ENCODE assay signal across 38 cellular contexts in the genomic region with DNA sequence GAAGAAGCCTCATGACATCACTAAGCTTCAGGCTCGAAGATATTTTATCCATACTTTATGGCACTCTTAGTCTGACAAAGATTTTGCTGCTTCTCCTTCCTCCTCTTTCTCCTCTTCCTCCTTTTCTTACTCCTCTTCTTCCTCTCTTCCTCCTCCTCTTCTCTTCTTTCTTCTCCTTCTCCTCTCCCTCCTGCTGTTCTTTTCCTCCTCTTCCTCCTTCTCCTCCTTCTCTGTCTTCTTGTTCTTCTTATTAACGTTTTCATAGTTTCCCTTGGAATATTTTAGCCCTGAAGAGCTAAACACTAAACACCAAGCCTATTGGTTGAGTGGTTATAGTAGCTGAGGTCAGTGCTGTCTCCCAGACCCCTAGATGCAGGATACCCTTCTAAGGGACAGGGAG.
"Had no signal": no experiment of that assay in that cellular context is flagged by ENCODE, and none has a peak within 500 bp of the region (broad histone marks: within the 10 kb centered on the region; RNA-seq: fewer than 3 reads in every experiment).

No MANE protein-coding gene starts in this region.

- H3K36me3 Mint-ChIP-seq: activated CD4-positive, alpha-beta memory T cell treated with anti-CD3 and anti-CD28 coated beads for 36 hours; activated CD8-positive, alpha-beta memory T cell treated with anti-CD3 and anti-CD28 coated beads, Interleukin-2, amount 10 ng/mL, durations not matched to agents 7 days and 5 days; activated naive CD4-positive, alpha-beta T cell treated with anti-CD3 and anti-CD28 coated beads, Interleukin-2, amount 50 U/mL, for 24 hours; activated naive CD8-positive, alpha-beta T cell treated with anti-CD3 and anti-CD28 coated beads for 36 hours had no signal

- ATAC-seq: activated CD4-positive, alpha-beta T cell treated with anti-CD3 and anti-CD28 coated beads for 36 hours; activated CD8-positive, alpha-beta memory T cell treated with anti-CD3 and anti-CD28 coated beads, Interleukin-2, amount 10 ng/mL, durations not matched to agents 7 days and 5 days; activated CD8-positive, alpha-beta T cell treated with anti-CD3 and anti-CD28 coated beads, Interleukin-2, amount 10 ng/mL, durations not matched to agents 7 days and 5 days; activated naive CD8-positive, alpha-beta T cell treated with anti-CD3 and anti-CD28 coated beads, Interleukin-2, amount 50 U/mL, for 24 hours; gastroesophageal sphincter; heart right ventricle; T-helper 17 cell had no signal

- H3K27ac ChIP-seq: adrenal gland, breast epithelium, cardiac muscle cell, colonic mucosa, epithelial cell of prostate, gastroesophageal sphincter, heart right ventricle, WERI-Rb-1 had no signal

- H3K27ac Mint-ChIP-seq: activated CD4-positive, alpha-beta memory T cell treated with anti-CD3 and anti-CD28 coated beads for 36 hours; activated CD4-positive, alpha-beta T cell treated with anti-CD3 and anti-CD28 coated beads for 36 hours; activated CD4-positive, alpha-beta T cell treated with anti-CD3 and anti-CD28 coated beads, Interleukin-2, amount 10 ng/mL, durations not matched to agents 24 days and 14 days; activated CD8-positive, alpha-beta memory T cell treated with anti-CD3 and anti-CD28 coated beads, Interleukin-2, amount 10 ng/mL, durations not matched to agents 7 days and 5 days; activated CD8-positive, alpha-beta T cell treated with anti-CD3 and anti-CD28 coated beads, Interleukin-2, amount 10 ng/mL, durations not matched to agents 7 days and 5 days; activated naive CD4-positive, alpha-beta T cell treated with anti-CD3 and anti-CD28 coated beads for 36 hours; activated naive CD4-positive, alpha-beta T cell treated with anti-CD3 and anti-CD28 coated beads, Interleukin-2, amount 50 U/mL, for 24 hours; activated naive CD8-positive, alpha-beta T cell treated with anti-CD3 and anti-CD28 coated beads for 36 hours; activated naive CD8-positive, alpha-beta T cell treated with anti-CD3 and anti-CD28 coated beads, Interleukin-2, amount 50 U/mL, for 24 hours; activated T-helper 1 cell treated with anti-CD3 and anti-CD28 coated beads, Interleukin-12 subunit alpha, Interleukin-12 subunit beta, Interleukin-2, Interleukin-4 antibody, amounts not matched to agents 30 ng/mL and 10 ng/mL and 1 ng/mL, durations not matched to agents 14 hours and 24 hours and 36 hours; activated T-helper 2 cell treated with anti-CD3 and anti-CD28 coated beads, Interferon-gamma antibody, Interleukin-2, Interleukin-4, amounts not matched to agents 10 μg/mL and 5 μg/mL and 100 μg/mL, durations not matched to agents 14 hours and 24 hours and 36 hours; T-helper 17 cell; T-helper 2 cell treated with Interferon-gamma antibody and Interleukin-4, amounts not matched to agents 5 μg/mL and 100 μg/mL, for 36 hours had no signal

- H3K4me1 Mint-ChIP-seq: activated CD4-positive, alpha-beta T cell treated with anti-CD3 and anti-CD28 coated beads for 36 hours; activated CD4-positive, alpha-beta T cell treated with anti-CD3 and anti-CD28 coated beads, Interleukin-2, amount 10 ng/mL, durations not matched to agents 24 days and 14 days; activated CD8-positive, alpha-beta memory T cell treated with anti-CD3 and anti-CD28 coated beads, Interleukin-2, amount 10 ng/mL, durations not matched to agents 7 days and 5 days; activated naive CD4-positive, alpha-beta T cell treated with anti-CD3 and anti-CD28 coated beads, Interleukin-2, amount 50 U/mL, for 24 hours; activated naive CD8-positive, alpha-beta T cell treated with anti-CD3 and anti-CD28 coated beads for 36 hours; activated naive CD8-positive, alpha-beta T cell treated with anti-CD3 and anti-CD28 coated beads, Interleukin-2, amount 50 U/mL, for 24 hours; T-helper 17 cell had no signal

- H3K9me3 Mint-ChIP-seq: activated naive CD4-positive, alpha-beta T cell treated with anti-CD3 and anti-CD28 coated beads, Interleukin-2, amount 50 U/mL, for 24 hours; activated naive CD8-positive, alpha-beta T cell treated with anti-CD3 and anti-CD28 coated beads, Interleukin-2, amount 50 U/mL, for 24 hours; activated T-helper 1 cell treated with anti-CD3 and anti-CD28 coated beads, Interleukin-12 subunit alpha, Interleukin-12 subunit beta, Interleukin-2, Interleukin-4 antibody, amounts not matched to agents 30 ng/mL and 10 ng/mL and 1 ng/mL, durations not matched to agents 14 hours and 24 hours and 36 hours; activated T-helper 2 cell treated with anti-CD3 and anti-CD28 coated beads, Interferon-gamma antibody, Interleukin-2, Interleukin-4, amounts not matched to agents 10 μg/mL and 5 μg/mL and 100 μg/mL, durations not matched to agents 14 hours and 24 hours and 36 hours had no signal

- H3K27me3 ChIP-seq: adrenal gland, breast epithelium, cardiac muscle cell, colonic mucosa, esophagus squamous epithelium, gastroesophageal sphincter, heart right ventricle had no signal

- H3K4me1 ChIP-seq: breast epithelium, colonic mucosa had no signal

- H3K36me3 ChIP-seq: adrenal gland, breast epithelium, cardiac muscle cell, colonic mucosa, esophagus squamous epithelium, gastroesophageal sphincter, heart right ventricle, WERI-Rb-1 had no signal

- H3K4me3 ChIP-seq: adrenal gland, breast epithelium, cardiac muscle cell, colonic mucosa, esophagus squamous epithelium, gastroesophageal sphincter, heart right ventricle had no signal

- H3K9me3 ChIP-seq: adrenal gland, breast epithelium, colonic mucosa, esophagus squamous epithelium, gastroesophageal sphincter had no signal

- H3K27me3 Mint-ChIP-seq: activated CD8-positive, alpha-beta memory T cell treated with anti-CD3 and anti-CD28 coated beads, Interleukin-2, amount 10 ng/mL, durations not matched to agents 7 days and 5 days had no signal

- FAIRE-seq: endometrium, endothelial cell of umbilical vein had no signal

- H3K4me3 Mint-ChIP-seq: activated CD4-positive, alpha-beta memory T cell treated with anti-CD3 and anti-CD28 coated beads for 36 hours; activated CD4-positive, alpha-beta T cell treated with anti-CD3 and anti-CD28 coated beads for 36 hours; activated CD4-positive, alpha-beta T cell treated with anti-CD3 and anti-CD28 coated beads, Interleukin-2, amount 10 ng/mL, durations not matched to agents 24 days and 14 days; activated CD8-positive, alpha-beta memory T cell treated with anti-CD3 and anti-CD28 coated beads, Interleukin-2, amount 10 ng/mL, durations not matched to agents 7 days and 5 days; activated CD8-positive, alpha-beta T cell treated with anti-CD3 and anti-CD28 coated beads, Interleukin-2, amount 10 ng/mL, durations not matched to agents 7 days and 5 days; activated naive CD4-positive, alpha-beta T cell treated with anti-CD3 and anti-CD28 coated beads for 36 hours; activated naive CD4-positive, alpha-beta T cell treated with anti-CD3 and anti-CD28 coated beads, Interleukin-2, amount 50 U/mL, for 24 hours; activated naive CD8-positive, alpha-beta T cell treated with anti-CD3 and anti-CD28 coated beads for 36 hours; activated naive CD8-positive, alpha-beta T cell treated with anti-CD3 and anti-CD28 coated beads, Interleukin-2, amount 50 U/mL, for 24 hours; activated T-helper 1 cell treated with anti-CD3 and anti-CD28 coated beads, Interleukin-12 subunit alpha, Interleukin-12 subunit beta, Interleukin-2, Interleukin-4 antibody, amounts not matched to agents 30 ng/mL and 10 ng/mL and 1 ng/mL, durations not matched to agents 14 hours and 24 hours and 36 hours; brain; T-helper 17 cell; T-helper 2 cell treated with Interferon-gamma antibody and Interleukin-4, amounts not matched to agents 5 μg/mL and 100 μg/mL, for 36 hours had no signal

- DNase-seq: activated CD4-positive, alpha-beta memory T cell treated with anti-CD3 and anti-CD28 coated beads for 36 hours; activated CD4-positive, alpha-beta T cell treated with anti-CD3 and anti-CD28 coated beads for 36 hours; activated CD4-positive, alpha-beta T cell treated with anti-CD3 and anti-CD28 coated beads, Interleukin-2, amount 10 ng/mL, durations not matched to agents 24 days and 14 days; activated CD4-positive, CD25-positive, alpha-beta regulatory T cell; activated CD4-positive, CD25-positive, alpha-beta regulatory T cell treated with anti-CD3 and anti-CD28 coated beads, Interleukin-2, amount 50 U/mL, for 72 hours; activated CD8-positive, alpha-beta memory T cell treated with anti-CD3 and anti-CD28 coated beads, Interleukin-2, amount 10 ng/mL, durations not matched to agents 7 days and 5 days; activated CD8-positive, alpha-beta memory T cell treated with anti-CD3 and anti-CD28 coated beads, Interleukin-2, amount 50 U/mL, for 4 hours; activated CD8-positive, alpha-beta T cell treated with anti-CD3 and anti-CD28 coated beads, Interleukin-2, amount 10 ng/mL, durations not matched to agents 7 days and 5 days; activated effector memory CD4-positive, alpha-beta T cell treated with anti-CD3 and anti-CD28 coated beads, Interleukin-2, amount 50 U/mL, for 16 hours; activated naive CD4-positive, alpha-beta T cell treated with anti-CD3 and anti-CD28 coated beads for 36 hours; activated naive CD8-positive, alpha-beta T cell treated with anti-CD3 and anti-CD28 coated beads for 36 hours; activated naive CD8-positive, alpha-beta T cell treated with anti-CD3 and anti-CD28 coated beads, Interleukin-2, amount 50 U/mL, for 24 hours; activated T-cell treated with anti-CD3 and anti-CD28 coated beads, Interleukin-2, amount 50 U/mL, for 1 hour; activated T-cell treated with anti-CD3 and anti-CD28 coated beads, Interleukin-2, amount 50 U/mL, for 48 hours; adrenal gland; amygdala; aorta; central memory CD4-positive, alpha-beta T cell; cerebellar nuclear complex; colonic mucosa; effector CD8-positive, alpha-beta T cell; esophagus squamous epithelium; foreskin melanocyte; heart right ventricle; T-helper 17 cell; T1000; WERI-Rb-1 had no signal
